ENCODE assay signal across 10 cellular contexts in the genomic region with DNA sequence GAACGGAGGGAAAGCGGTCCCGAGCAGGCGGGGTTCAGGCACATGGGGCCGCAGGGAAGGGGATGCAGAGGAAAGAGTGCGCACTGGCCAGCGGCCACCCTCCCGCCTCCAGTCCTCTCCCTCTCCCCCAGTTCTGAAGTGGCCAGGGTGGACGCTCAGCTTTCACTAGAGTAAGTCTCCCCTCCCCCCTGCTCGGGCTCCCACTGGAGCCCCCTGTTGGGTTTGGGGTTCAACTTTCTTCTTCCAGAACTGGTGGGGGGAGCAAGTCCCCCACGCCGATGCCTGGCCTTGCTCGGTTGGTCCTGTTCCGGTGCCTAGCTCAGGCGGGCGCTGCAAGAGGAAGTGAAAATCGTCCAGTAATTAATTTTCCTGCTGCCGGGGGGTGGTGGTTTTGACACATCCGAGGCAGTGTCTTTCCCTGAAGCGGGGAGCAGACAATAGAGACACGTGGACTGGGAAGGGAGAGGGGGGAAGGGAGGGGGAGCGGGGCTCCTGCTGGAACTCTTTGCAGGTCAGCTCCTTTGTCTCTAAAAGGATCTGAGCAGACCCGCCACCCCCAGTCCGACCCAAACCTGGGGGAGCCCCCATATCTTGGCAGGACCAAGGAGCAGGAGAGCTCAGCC. TPM values are rescaled to one million over a fixed set of nuclear protein-coding genes. Genes with fewer than 3 reads are reported as not detected.
DNase-seq lines count a peak whose midpoint lies in the region; ATAC-seq and TF ChIP-seq lines count a peak whose summit lies in the region.
"Had no signal": no experiment of that assay in that cellular context is flagged by ENCODE, and none has a peak within 500 bp of the region (broad histone marks: within the 10 kb centered on the region; RNA-seq: fewer than 3 reads in every experiment).

No MANE protein-coding gene starts in this region.

- intact Hi-C loops in sciatic nerve (cut with DNase I): no loop called here

- POLR2A ChIA-PET in SK-N-SH (lab: Yijun Ruan, JAX): interaction anchor here (0.8 kb wide), 1 partner anchor 24 kb away, joined by 3 read pairs; no protein-coding TSS in a partner anchor
- POLR2A ChIA-PET in HEK293T (lab: Yijun Ruan, JAX): no interaction called here

- H3K9me2 ChIP-seq in SK-N-SH: no peaks in the 10 kb centered on the region

- H3K27me3 ChIP-seq in SK-N-SH (ENCODE audit: insufficient read depth) (peaks cover 24% of the 10 kb centered on the region; the same call in 1 of the 2 replicates), endocrine pancreas (ENCODE audit: control insufficient read depth, insufficient read depth, low read length) (no peaks in the 10 kb centered on the region)

- H3K4me1 ChIP-seq in SK-N-SH (ENCODE audit: control insufficient read depth in 1 of 2, insufficient read depth in 2 of 2, low read depth in 1 of 2, low read length in 1 of 2) (peaks cover 0 to 10% of the 10 kb centered on the region in 2 experiments; a peak in 1 of 4 replicates), endocrine pancreas (ENCODE audit: control insufficient read depth, insufficient read depth, low read length) (peaks cover 4% of the 10 kb centered on the region)

- H3K79me2 ChIP-seq in SK-N-SH (ENCODE audit: insufficient read depth): no peaks in the 10 kb centered on the region

- WGBS in SK-N-SH (ENCODE audit: low lambda C conversion rate): 15% methylated on average over 20 of the region's 24 CpGs

- no peak; a peak in 1 of 4 replicates for TF ChIP-seq EP300 in SK-N-SH (IDR thresholded peaks at IDR 0.05; ENCODE audit: borderline replicate concordance in 1 of 2, low read depth in 1 of 2, low read length in 1 of 2)

- TF ChIP-seq RAD21 in SK-N-SH (IDR thresholded peaks at IDR 0.05; ENCODE audit: low read length): 0 out of 2 replicates have a peak, but pooled peaks have one; percentile 10

- ATAC-seq in SK-N-SH treated with all-trans-retinoic acid at 6 μM for 48 hours (no peak), sciatic nerve (peak; percentile 42), GM19467 (IDR thresholded peaks at IDR 0.05; ENCODE audit: unreplicated experiment) (no peak), GM21447 (IDR thresholded peaks at IDR 0.05; ENCODE audit: unreplicated experiment) (no peak)

- H3K4me3 ChIP-seq in SK-N-SH (ENCODE audit: low read depth in 2 of 2, low read length in 1 of 2) (peak overlapping the region in 1 of 2 experiments; percentile 46; a peak in 3 of 4 replicates), endocrine pancreas (ENCODE audit: control insufficient read depth, insufficient read depth, low read length) (peak overlapping the region; percentile 69)

- no peaks in the 10 kb centered on the region for H3K9me3 ChIP-seq in SK-N-SH
- no peaks in the 10 kb centered on the region for H3K9me3 ChIP-seq in endocrine pancreas (ENCODE audit: control insufficient read depth, low read length)

- no peak overlapping the region for H2AFZ ChIP-seq in SK-N-SH (ENCODE audit: low read depth)

- no peak for TF ChIP-seq CTCF in SK-N-SH (IDR thresholded peaks at IDR 0.05)

- peaks cover 11% of the 10 kb centered on the region; the same call in 1 of the 2 replicates for H4K20me1 ChIP-seq in SK-N-SH (ENCODE audit: insufficient read depth)

- H3K27ac ChIP-seq in SK-N-SH (ENCODE audit: low read depth in 2 of 2, low read length in 1 of 2): peak overlapping the region in 1 of 2 experiments; percentile 74; a peak in 2 of 4 replicates

- no peak overlapping the region for H3K9ac ChIP-seq in SK-N-SH
- peak overlapping the region; percentile 65 for H3K9ac ChIP-seq in endocrine pancreas (ENCODE audit: control insufficient read depth, insufficient read depth, low read length)

- H3K36me3 ChIP-seq in SK-N-SH (replicated peaks in 1 of 2; ENCODE audit: control insufficient read depth in 1 of 2, insufficient read depth in 2 of 2, low read length in 1 of 2) (no peaks in the 10 kb centered on the region), endocrine pancreas (ENCODE audit: control insufficient read depth, insufficient read depth, low read length) (no peaks in the 10 kb centered on the region)

- H3F3A ChIP-seq in SK-N-SH (replicated peaks; ENCODE audit: insufficient read depth): no peaks in the 10 kb centered on the region

- peak overlapping the region; percentile 93; the same call in 1 of the 2 replicates for H3K4me2 ChIP-seq in SK-N-SH

- DNase-seq in SK-N-SH (peak; percentile 77), NCI-H2171 (lab: John Stamatoyannopoulos, UW) (peak; percentile 72), sciatic nerve (ENCODE audit: low spot score) (no peak), HEK293T (ENCODE audit: extremely low spot score) (no peak)
- DNase-seq: NCI-H1092 had no signal

- CTCF ChIA-PET in SK-N-SH (lab: Yijun Ruan, JAX) (interaction anchor here (1.2 to 3.1 kb wide), 7 partner anchors 9 to 52 kb away, joined by 3 to 18 read pairs (median 6); no protein-coding TSS in a partner anchor), HEK293T (lab: Yijun Ruan, JAX) (interaction anchor here (0.9 kb wide), 1 partner anchor 9 kb away, joined by 4 read pairs; no protein-coding TSS in a partner anchor)

TF ChIP-seq in SK-N-SH, 30 proteins besides CTCF, POLR2A, EP300 and RAD21:
- TF ChIP-seq GABPA (IDR thresholded peaks at IDR 0.05; ENCODE audit: low read depth) (no peak), MXI1 (IDR thresholded peaks at IDR 0.05; ENCODE audit: low read depth, low read length) (peak; percentile 74), CHD2 (IDR thresholded peaks at IDR 0.05; ENCODE audit: low read length, partially characterized antibody) (peak; percentile 26), SMC3 (IDR thresholded peaks at IDR 0.05; ENCODE audit: low read depth, low read length) (no peak)
- TF ChIP-seq, protein P1, sequence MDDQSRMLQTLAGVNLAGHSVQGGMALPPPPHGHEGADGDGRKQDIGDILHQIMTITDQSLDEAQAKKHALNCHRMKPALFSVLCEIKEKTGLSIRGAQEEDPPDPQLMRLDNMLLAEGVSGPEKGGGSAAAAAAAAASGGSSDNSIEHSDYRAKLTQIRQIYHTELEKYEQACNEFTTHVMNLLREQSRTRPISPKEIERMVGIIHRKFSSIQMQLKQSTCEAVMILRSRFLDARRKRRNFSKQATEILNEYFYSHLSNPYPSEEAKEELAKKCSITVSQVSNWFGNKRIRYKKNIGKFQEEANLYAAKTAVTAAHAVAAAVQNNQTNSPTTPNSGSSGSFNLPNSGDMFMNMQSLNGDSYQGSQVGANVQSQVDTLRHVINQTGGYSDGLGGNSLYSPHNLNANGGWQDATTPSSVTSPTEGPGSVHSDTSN (IDR thresholded peaks at IDR 0.05): no peak

TF ChIP-seq in SK-N-SH treated with all-trans-retinoic acid at 6 μM for 48 hours, 23 proteins besides CTCF, POLR2A, EP300 and RAD21 (continues in another document):
- TF ChIP-seq, protein P2, sequence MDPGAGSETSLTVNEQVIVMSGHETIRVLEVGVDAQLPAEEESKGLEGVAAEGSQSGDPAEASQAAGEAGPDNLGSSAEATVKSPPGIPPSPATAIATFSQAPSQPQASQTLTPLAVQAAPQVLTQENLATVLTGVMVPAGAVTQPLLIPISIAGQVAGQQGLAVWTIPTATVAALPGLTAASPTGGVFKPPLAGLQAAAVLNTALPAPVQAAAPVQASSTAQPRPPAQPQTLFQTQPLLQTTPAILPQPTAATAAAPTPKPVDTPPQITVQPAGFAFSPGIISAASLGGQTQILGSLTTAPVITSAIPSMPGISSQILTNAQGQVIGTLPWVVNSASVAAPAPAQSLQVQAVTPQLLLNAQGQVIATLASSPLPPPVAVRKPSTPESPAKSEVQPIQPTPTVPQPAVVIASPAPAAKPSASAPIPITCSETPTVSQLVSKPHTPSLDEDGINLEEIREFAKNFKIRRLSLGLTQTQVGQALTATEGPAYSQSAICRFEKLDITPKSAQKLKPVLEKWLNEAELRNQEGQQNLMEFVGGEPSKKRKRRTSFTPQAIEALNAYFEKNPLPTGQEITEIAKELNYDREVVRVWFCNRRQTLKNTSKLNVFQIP (CRISPR knock-in tag; IDR thresholded peaks at IDR 0.05; ENCODE audit: borderline replicate concordance, low read depth): no peak
- TF ChIP-seq CSDC2 (CRISPR knock-in tag; IDR thresholded peaks at IDR 0.05): no peak
- no peak for TF ChIP-seq ZFP3 (CRISPR knock-in tag; IDR thresholded peaks at IDR 0.05)
- TF ChIP-seq ZFP30 (CRISPR knock-in tag; IDR thresholded peaks at IDR 0.05): no peak

TF ChIP-seq in HEK293T, 16 proteins besides CTCF, POLR2A, EP300 and RAD21:
- TF ChIP-seq ZNF384 (IDR thresholded peaks at IDR 0.05): no peak
- no peak for TF ChIP-seq SUZ12 (IDR thresholded peaks at IDR 0.05)
- no peak for TF ChIP-seq FOXK2 (IDR thresholded peaks at IDR 0.05)
- no peak for TF ChIP-seq FOXA1 (IDR thresholded peaks at IDR 0.05)
- TF ChIP-seq LEF1 (IDR thresholded peaks at IDR 0.05; ENCODE audit: borderline replicate concordance): no peak
- TF ChIP-seq NFRKB (IDR thresholded peaks at IDR 0.05): no peak
- no peak for TF ChIP-seq FOXM1 (IDR thresholded peaks at IDR 0.05; ENCODE audit: borderline replicate concordance)

RNA-seq across cellular contexts. Expression of a gene that starts 0.8 kb away (rescaled TPM):
- polyA plus RNA-seq in SK-N-SH (2012; rRNA removed): not detected in 2 replicates
- 0.01 and 0.05 TPM in 2 replicates for polyA plus RNA-seq in SK-N-SH (2012; cell fraction: cytosol; rRNA removed)
- 0.04 and 0.08 TPM in 2 replicates for polyA plus RNA-seq in SK-N-SH (2012; cell fraction: nucleus; rRNA removed)
- not detected for total RNA-seq in sciatic nerve
- total RNA-seq: T-helper 1 cell treated with Interleukin-12 subunit alpha and Interleukin-12 subunit beta and Interleukin-4 antibody, amounts not matched to agents 30 ng/mL and 1 ng/mL, for 36 hours had no signal

RNA-seq across cellular contexts. Expression of a gene that starts 23.4 kb away (rescaled TPM):
- polyA plus RNA-seq in SK-N-SH (2012; rRNA removed): 26.2 and 36.0 TPM in 2 replicates
- polyA plus RNA-seq in SK-N-SH (2012; cell fraction: cytosol; rRNA removed): 31.0 and 35.8 TPM in 2 replicates
- 7.4 and 14.4 TPM in 2 replicates for polyA plus RNA-seq in SK-N-SH (2012; cell fraction: nucleus; rRNA removed)
- 15.4 TPM for total RNA-seq in sciatic nerve

Comparison
In these comparisons a context has a peak if more than half of its experiments do, and no peak if none do; other contexts are left out.
1. DNase-seq: peak in SK-N-SH (single experiment) and NCI-H2171 (single experiment); none in sciatic nerve (single experiment) and HEK293T (single experiment).